14 cellular contexts compared by ENCODE assay signal in genomic region chr21:45865106-45865835, GRCh38.
DNase-seq lines count a peak whose midpoint lies in the region; ATAC-seq lines count a peak whose summit lies in the region.
"Had no signal": no experiment of that assay in that cellular context is flagged by ENCODE, and none has a peak within 500 bp of the region (broad histone marks: within the 10 kb centered on the region; RNA-seq: fewer than 3 reads in every experiment).

No MANE protein-coding gene starts in this region.

- H3K27me3 ChIP-seq in skeletal muscle satellite cell (ENCODE audit: control insufficient read depth, insufficient read depth, low read length) = peaks cover 2% of the 10 kb centered on the region
- H3K27me3 ChIP-seq: sigmoid colon had no signal

- peak overlapping the region; percentile 54 for H3K4me2 ChIP-seq in skeletal muscle satellite cell (ENCODE audit: low read length)

- peak overlapping the region; percentile 46 for H3K4me3 ChIP-seq in skeletal muscle satellite cell (ENCODE audit: low read length)
- H3K4me3 ChIP-seq: sigmoid colon, tibial artery had no signal

- peak; percentile 18 for DNase-seq in activated T-cell treated with anti-CD3 and anti-CD28 coated beads, Interleukin-2, amount 50 U/mL, for 24 hours
- no peak for DNase-seq in activated T-cell treated with anti-CD3 and anti-CD28 coated beads, Interleukin-2, amount 50 U/mL, for 72 hours
- peak; percentile 64 for DNase-seq in T1000 (lab: John Stamatoyannopoulos, UW)
- DNase-seq in fibroblast of the conjunctiva (ENCODE audit: low read depth) = peak; percentile 43
- no peak for DNase-seq in NCI-H2107 treated with DMSO at 0.1 percent for 48 hours (lab: John Stamatoyannopoulos, UW; ENCODE audit: unreplicated experiment)
- DNase-seq in SKM-1 treated with dmso at 0.1 percent for 144 hours (lab: John Stamatoyannopoulos, UW; ENCODE audit: unreplicated experiment) = no peak
- DNase-seq: activated CD4-positive, alpha-beta T cell treated with anti-CD3 and anti-CD28 coated beads, Interleukin-2, amount 50 U/mL, for 4 hours; activated naive CD8-positive, alpha-beta T cell treated with anti-CD3 and anti-CD28 coated beads, Interleukin-2, amount 10 ng/mL, durations not matched to agents 7 days and 5 days; effector memory CD4-positive, alpha-beta T cell; NCI-H146; tibial artery had no signal

- H3K4me1 ChIP-seq in skeletal muscle satellite cell (ENCODE audit: control insufficient read depth, insufficient read depth, low read length) = peaks cover 39% of the 10 kb centered on the region
- H3K4me1 ChIP-seq: sigmoid colon, tibial artery had no signal

- no peak overlapping the region for H3K4me3 Mint-ChIP-seq in activated T-cell treated with anti-CD3 and anti-CD28 coated beads, Interleukin-2, amount 50 U/mL, for 24 hours
- H3K4me3 Mint-ChIP-seq in activated T-cell treated with anti-CD3 and anti-CD28 coated beads, Interleukin-2, amount 50 U/mL, for 72 hours = no peak overlapping the region
- H3K4me3 Mint-ChIP-seq: activated naive CD8-positive, alpha-beta T cell treated with anti-CD3 and anti-CD28 coated beads, Interleukin-2, amount 10 ng/mL, durations not matched to agents 7 days and 5 days had no signal

- H3K4me1 Mint-ChIP-seq in activated T-cell treated with anti-CD3 and anti-CD28 coated beads, Interleukin-2, amount 50 U/mL, for 24 hours (ENCODE audit: low read depth) = peaks cover 4% of the 10 kb centered on the region
- no peaks in the 10 kb centered on the region for H3K4me1 Mint-ChIP-seq in activated T-cell treated with anti-CD3 and anti-CD28 coated beads, Interleukin-2, amount 50 U/mL, for 72 hours (ENCODE audit: low read depth)
- H3K4me1 Mint-ChIP-seq: activated naive CD8-positive, alpha-beta T cell treated with anti-CD3 and anti-CD28 coated beads, Interleukin-2, amount 10 ng/mL, durations not matched to agents 7 days and 5 days had no signal

- no peaks in the 10 kb centered on the region for H3K36me3 ChIP-seq in skeletal muscle satellite cell (ENCODE audit: insufficient read depth, low read length)
- H3K36me3 ChIP-seq: sigmoid colon, tibial artery had no signal

- no peak for ATAC-seq in activated T-cell treated with anti-CD3 and anti-CD28 coated beads, Interleukin-2, amount 50 U/mL, for 72 hours (replicated peaks in 1 of 2)
- no peak for ATAC-seq in GM18870 (IDR thresholded peaks at IDR 0.05; ENCODE audit: unreplicated experiment)

- H3K9me3 Mint-ChIP-seq in activated T-cell treated with anti-CD3 and anti-CD28 coated beads, Interleukin-2, amount 50 U/mL, for 24 hours = no peaks in the 10 kb centered on the region
- no peaks in the 10 kb centered on the region for H3K9me3 Mint-ChIP-seq in activated T-cell treated with anti-CD3 and anti-CD28 coated beads, Interleukin-2, amount 50 U/mL, for 72 hours
- H3K9me3 Mint-ChIP-seq: activated naive CD8-positive, alpha-beta T cell treated with anti-CD3 and anti-CD28 coated beads, Interleukin-2, amount 10 ng/mL, durations not matched to agents 7 days and 5 days had no signal

- H3K27me3 Mint-ChIP-seq in activated T-cell treated with anti-CD3 and anti-CD28 coated beads, Interleukin-2, amount 50 U/mL, for 24 hours = peaks cover 2% of the 10 kb centered on the region
- no peaks in the 10 kb centered on the region for H3K27me3 Mint-ChIP-seq in activated T-cell treated with anti-CD3 and anti-CD28 coated beads, Interleukin-2, amount 50 U/mL, for 72 hours (ENCODE audit: low read depth)

- no peaks in the 10 kb centered on the region for H3K9me3 ChIP-seq in skeletal muscle satellite cell (replicated peaks; ENCODE audit: low read length)
- H3K9me3 ChIP-seq: sigmoid colon, tibial artery had no signal

- no peak overlapping the region for H3K27ac Mint-ChIP-seq in activated T-cell treated with anti-CD3 and anti-CD28 coated beads, Interleukin-2, amount 50 U/mL, for 24 hours
- no peak overlapping the region for H3K27ac Mint-ChIP-seq in activated T-cell treated with anti-CD3 and anti-CD28 coated beads, Interleukin-2, amount 50 U/mL, for 72 hours
- H3K27ac Mint-ChIP-seq: activated naive CD8-positive, alpha-beta T cell treated with anti-CD3 and anti-CD28 coated beads, Interleukin-2, amount 10 ng/mL, durations not matched to agents 7 days and 5 days had no signal

- H3K36me3 Mint-ChIP-seq in activated T-cell treated with anti-CD3 and anti-CD28 coated beads, Interleukin-2, amount 50 U/mL, for 24 hours (ENCODE audit: low read depth) = no peaks in the 10 kb centered on the region
- H3K36me3 Mint-ChIP-seq in activated T-cell treated with anti-CD3 and anti-CD28 coated beads, Interleukin-2, amount 50 U/mL, for 72 hours (ENCODE audit: insufficient read depth in 2 of 2) = no peaks in the 10 kb centered on the region
- H3K36me3 Mint-ChIP-seq: activated naive CD8-positive, alpha-beta T cell treated with anti-CD3 and anti-CD28 coated beads, Interleukin-2, amount 10 ng/mL, durations not matched to agents 7 days and 5 days had no signal

- peak overlapping the region; percentile 8 for H3K9ac ChIP-seq in skeletal muscle satellite cell (ENCODE audit: low read depth, low read length)

Comparison
In these comparisons a context has a peak if more than half of its experiments do, and no peak if none do; other contexts are left out.
1. DNase-seq: peak in activated T-cell treated with anti-CD3 and anti-CD28 coated beads, Interleukin-2, amount 50 U/mL, for 24 hours (single experiment), T1000 (single experiment) and fibroblast of the conjunctiva (single experiment); none in activated T-cell treated with anti-CD3 and anti-CD28 coated beads, Interleukin-2, amount 50 U/mL, for 72 hours (0 of 2), NCI-H2107 treated with DMSO at 0.1 percent for 48 hours (single experiment) and SKM-1 treated with dmso at 0.1 percent for 144 hours (single experiment).